Comparison of ENCODE assay signal across 8 cellular contexts in the genomic region with DNA sequence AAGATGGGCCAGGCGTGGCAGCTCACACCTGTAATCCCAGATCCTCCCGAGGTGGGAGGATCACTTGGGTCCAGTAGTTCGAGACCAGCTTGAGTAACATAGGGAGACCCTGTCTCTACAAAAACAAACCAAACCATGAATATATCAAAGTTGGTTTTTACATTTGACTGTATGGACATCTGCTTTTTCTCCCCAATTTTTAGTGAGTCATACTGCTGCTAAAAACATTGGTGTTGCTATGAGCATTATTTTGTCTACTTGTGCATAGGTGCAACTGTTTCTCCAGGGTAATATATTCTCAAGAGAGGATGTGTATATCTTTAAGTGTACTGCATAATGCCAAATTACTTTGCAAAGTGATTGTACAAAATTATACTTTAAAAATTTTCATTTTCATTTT. TPM values are rescaled to one million over a fixed set of nuclear protein-coding genes. Genes with fewer than 3 reads are reported as not detected.
DNase-seq lines count a peak whose midpoint lies in the region; ATAC-seq and TF ChIP-seq lines count a peak whose summit lies in the region.

No MANE protein-coding gene starts in this region.

- peak overlapping the region; percentile 92 for H3K27ac ChIP-seq in C4-2B

- H3K9me3 Mint-ChIP-seq in neural crest cell, result no peaks in the 10 kb centered on the region

- no peak overlapping the region for H3K27ac Mint-ChIP-seq in neural crest cell (ENCODE audit: unreplicated experiment)

- TF ChIP-seq CTCF in C4-2B (conservative IDR thresholded peaks at IDR 0.05) (no peak), LNCaP clone FGC (IDR thresholded peaks at IDR 0.05; ENCODE audit: control insufficient read depth, extremely low read depth, insufficient read depth) (no peak), choroid plexus epithelial cell (conservative IDR thresholded peaks at IDR 0.05; ENCODE audit: low read depth, low read length) (no peak), neural crest cell (conservative IDR thresholded peaks at IDR 0.05) (no peak)

- peaks cover 6% of the 10 kb centered on the region for H3K36me3 Mint-ChIP-seq in neural crest cell (ENCODE audit: low read depth)

- H3K4me3 Mint-ChIP-seq in neural crest cell, result peak overlapping the region; percentile 64

- H3K4me3 ChIP-seq in LNCaP clone FGC (ENCODE audit: low read depth, low read length) (peak overlapping the region; percentile 84), choroid plexus epithelial cell (ENCODE audit: low read depth, low read length) (peak overlapping the region; percentile 95)

- DNase-seq in LNCaP clone FGC (ENCODE audit: low read depth), result no peak
- DNase-seq in choroid plexus epithelial cell (ENCODE audit: low read depth), result no peak
- DNase-seq in neural crest cell (ENCODE audit: low read depth, low spot score), result no peak
- no peak for DNase-seq in NCI-H1930 (lab: John Stamatoyannopoulos, UW)
- no peak for DNase-seq in activated CD8-positive, alpha-beta memory T cell treated with anti-CD3 and anti-CD28 coated beads, Interleukin-2, amount 50 U/mL, for 4 hours
- DNase-seq in left lobe of liver (ENCODE audit: low spot score), result no peak

- ATAC-seq in GM21381 (IDR thresholded peaks at IDR 0.05; ENCODE audit: unreplicated experiment) (no peak), left lobe of liver (no peak)

- peaks cover 3% of the 10 kb centered on the region for H3K27me3 Mint-ChIP-seq in neural crest cell (ENCODE audit: low read depth)

- H3K4me1 Mint-ChIP-seq in neural crest cell, result peaks cover 15% of the 10 kb centered on the region

RNA-seq across cellular contexts. Expression of gene TMEM248, which starts 0.8 kb away (rescaled TPM):
- total RNA-seq in neural crest cell (69.7 and 72.2 TPM in 2 replicates), left lobe of liver (60.2 TPM)
